25 cellular contexts compared by ENCODE assay signal in the genomic region with DNA sequence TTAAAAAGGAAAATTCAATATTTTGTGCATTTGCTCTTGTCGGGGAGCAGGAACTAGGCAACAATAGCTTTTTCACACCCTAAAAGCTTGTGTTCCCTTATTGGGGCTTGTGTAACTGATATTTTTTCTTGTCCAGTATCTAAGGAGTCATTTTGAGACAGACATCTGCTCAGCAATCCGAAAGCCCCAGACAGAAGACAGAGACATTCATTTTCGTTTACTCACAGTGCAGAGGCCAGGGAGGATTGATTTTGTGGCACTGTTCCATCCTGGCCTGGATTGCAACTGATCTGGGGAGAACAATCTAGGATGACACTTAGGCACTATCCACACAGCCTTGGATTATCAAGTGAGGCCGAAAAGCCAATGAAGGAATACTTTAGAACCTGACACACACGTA. TPM values are rescaled to one million over a fixed set of nuclear protein-coding genes. Genes with fewer than 3 reads are reported as not detected.
DNase-seq lines count a peak whose midpoint lies in the region; ATAC-seq, FAIRE-seq and TF ChIP-seq lines count a peak whose summit lies in the region.
"Had no signal": no experiment of that assay in that cellular context is flagged by ENCODE, and none has a peak within 500 bp of the region (broad histone marks: within the 10 kb centered on the region; RNA-seq: fewer than 3 reads in every experiment).

No MANE protein-coding gene starts in this region.

- ATAC-seq in HG02798 (IDR thresholded peaks at IDR 0.05; ENCODE audit: poor library complexity, unreplicated experiment) (peak; percentile 42), GM21619 (IDR thresholded peaks at IDR 0.05; ENCODE audit: unreplicated experiment) (no peak)
- ATAC-seq: effector memory CD8-positive, alpha-beta T cell; GM12878; left colon; stimulated activated naive CD8-positive, alpha-beta T cell treated with anti-CD3 and anti-CD28 coated beads, Interleukin-15, Interleukin-2, amounts not matched to agents 100 U/mL and 50 U/mL, for 24 hours had no signal

- intact Hi-C loops in activated naive CD4-positive, alpha-beta T cell treated with anti-CD3 and anti-CD28 coated beads for 36 hours (cut with micrococcal nuclease), result no loop called here

- no peaks in the 10 kb centered on the region for H3K79me2 ChIP-seq in keratinocyte (ENCODE audit: control insufficient read depth, insufficient read depth, low read length)

- no peaks in the 10 kb centered on the region for H3K9me1 ChIP-seq in keratinocyte (ENCODE audit: control insufficient read depth, extremely low read depth, insufficient read depth, low read length)

- H3K4me2 ChIP-seq in keratinocyte (ENCODE audit: control insufficient read depth, extremely low read depth, insufficient read depth, low read depth, low read length), result no peak overlapping the region
- H3K4me2 ChIP-seq: neural progenitor cell had no signal

- no peak for TF ChIP-seq CTCF in keratinocyte (optimal IDR thresholded peaks at IDR 0.05 in 1 of 3, IDR thresholded peaks at IDR 0.05 in 1 of 3, conservative IDR thresholded peaks at IDR 0.05 in 1 of 3; ENCODE audit: extremely low read depth in 1 of 3, insufficient read depth in 2 of 3, low read length in 3 of 3)

- peak overlapping the region; percentile 29 for H3K27ac ChIP-seq in keratinocyte (ENCODE audit: control insufficient read depth, insufficient read depth, low read length)
- H3K27ac ChIP-seq: foreskin keratinocyte, neural progenitor cell, tibial nerve had no signal

- no peak overlapping the region for H2AFZ ChIP-seq in keratinocyte (ENCODE audit: control insufficient read depth, low read length)
- H2AFZ ChIP-seq: neural progenitor cell had no signal

- no peak overlapping the region for H3K4me3 Mint-ChIP-seq in activated naive CD4-positive, alpha-beta T cell treated with anti-CD3 and anti-CD28 coated beads for 36 hours
- H3K4me3 Mint-ChIP-seq: effector memory CD8-positive, alpha-beta T cell; mesothelial cell of epicardium; neural progenitor cell had no signal

- H4K20me1 ChIP-seq in keratinocyte (ENCODE audit: control insufficient read depth, extremely low read depth, insufficient read depth, low read length), result no peaks in the 10 kb centered on the region

- no peaks in the 10 kb centered on the region for H3K9me3 ChIP-seq in keratinocyte (ENCODE audit: control insufficient read depth, low read depth, low read length)
- H3K9me3 ChIP-seq: tibial nerve had no signal

- no peak overlapping the region for H3K9ac ChIP-seq in keratinocyte (ENCODE audit: control insufficient read depth, extremely low read depth, insufficient read depth, low read length)
- H3K9ac ChIP-seq: neural progenitor cell had no signal

- DNase-seq in AG08396 (ENCODE audit: low spot score), result peak; percentile 16
- peak; percentile 66 for DNase-seq in amniotic epithelial cell (ENCODE audit: low read depth)
- no peak for DNase-seq in keratinocyte (ENCODE audit: low read depth, low spot score)
- DNase-seq in activated naive CD4-positive, alpha-beta T cell treated with anti-CD3 and anti-CD28 coated beads for 36 hours, result no peak
- DNase-seq in COR-L47 (lab: John Stamatoyannopoulos, UW), result no peak
- no peak for DNase-seq in stimulated activated naive CD4-positive, alpha-beta T cell (lab: John Stamatoyannopoulos, UW)
- DNase-seq: activated CD4-positive, alpha-beta T cell treated with anti-CD3 and anti-CD28 coated beads for 48 hours; activated CD8-positive, alpha-beta memory T cell treated with anti-CD3 and anti-CD28 coated beads, Interleukin-2, amount 50 U/mL, for 48 hours; aorta; effector memory CD8-positive, alpha-beta T cell; left colon; MM.1S; NCI-H345; NK-92 treated with Interleukin-12 subunit alpha and Interleukin-12 subunit beta, amount 100 ng/mL, for 24 hours; RPMI8226; stimulated activated naive CD8-positive, alpha-beta T cell treated with anti-CD3 and anti-CD28 coated beads, Interleukin-15, Interleukin-2, amounts not matched to agents 100 U/mL and 50 U/mL, for 24 hours had no signal

- no peaks in the 10 kb centered on the region for H3K9me3 Mint-ChIP-seq in activated naive CD4-positive, alpha-beta T cell treated with anti-CD3 and anti-CD28 coated beads for 36 hours
- H3K9me3 Mint-ChIP-seq: effector memory CD8-positive, alpha-beta T cell; neural progenitor cell had no signal

- no peak overlapping the region for H3K4me3 ChIP-seq in keratinocyte (ENCODE audit: control insufficient read depth in 2 of 3, extremely low read depth in 1 of 3, insufficient read depth in 2 of 3, low read depth in 1 of 3, low read length in 3 of 3)
- H3K4me3 ChIP-seq: GM12878, neural progenitor cell, tibial nerve had no signal

- dilution Hi-C loops in keratinocyte (cut with MboI; ENCODE audit: extremely low pct_ligation_motif_present, low sequenced_read_pairs), result no loop called here

- no peaks in the 10 kb centered on the region for H3K27me3 ChIP-seq in keratinocyte (ENCODE audit: control insufficient read depth, extremely low read depth, insufficient read depth, low read length)
- H3K27me3 ChIP-seq: foreskin keratinocyte, neural progenitor cell, tibial nerve had no signal

- no peaks in the 10 kb centered on the region for H3K36me3 ChIP-seq in keratinocyte (ENCODE audit: control insufficient read depth in 2 of 2, extremely low read depth in 1 of 2, insufficient read depth in 2 of 2, low read length in 2 of 2)
- H3K36me3 ChIP-seq: neural progenitor cell, tibial nerve had no signal

- FAIRE-seq in keratinocyte (lab: Jason Lieb, UNC), result no peak
- FAIRE-seq: GM12878, TTC549 had no signal

- H3K36me3 Mint-ChIP-seq in activated naive CD4-positive, alpha-beta T cell treated with anti-CD3 and anti-CD28 coated beads for 36 hours (ENCODE audit: low read depth), result no peaks in the 10 kb centered on the region
- H3K36me3 Mint-ChIP-seq: mesothelial cell of epicardium, neural progenitor cell had no signal

- H3K27ac Mint-ChIP-seq in activated naive CD4-positive, alpha-beta T cell treated with anti-CD3 and anti-CD28 coated beads for 36 hours, result no peak overlapping the region
- H3K27ac Mint-ChIP-seq: effector memory CD8-positive, alpha-beta T cell; mesothelial cell of epicardium; neural progenitor cell had no signal

- no peaks in the 10 kb centered on the region for H3K4me1 Mint-ChIP-seq in activated naive CD4-positive, alpha-beta T cell treated with anti-CD3 and anti-CD28 coated beads for 36 hours (ENCODE audit: low read depth)
- H3K4me1 Mint-ChIP-seq: mesothelial cell of epicardium, neural progenitor cell had no signal

- peaks cover 33% of the 10 kb centered on the region for H3K4me1 ChIP-seq in keratinocyte (ENCODE audit: control insufficient read depth, extremely low read depth, insufficient read depth, low read length)
- H3K4me1 ChIP-seq: neural progenitor cell, tibial nerve had no signal

- peaks cover 2% of the 10 kb centered on the region for H3K27me3 Mint-ChIP-seq in activated naive CD4-positive, alpha-beta T cell treated with anti-CD3 and anti-CD28 coated beads for 36 hours (ENCODE audit: low read depth)
- H3K27me3 Mint-ChIP-seq: effector memory CD8-positive, alpha-beta T cell had no signal

- CTCF ChIA-PET in activated naive CD4-positive, alpha-beta T cell treated with anti-CD3 and anti-CD28 coated beads for 36 hours (lab: Charles Lee), result no interaction called here

RNA-seq across cellular contexts. Expression of gene PLAC1, which starts 27.4 kb away (rescaled TPM):
- polyA plus RNA-seq in keratinocyte, result 8.5 to 13.7 TPM (median 9.7 TPM) in 3 replicates
- polyA plus RNA-seq in keratinocyte (2011; ENCODE audit: low read depth), result not detected
- polyA plus RNA-seq in keratinocyte (2011; cell fraction: cytosol; rRNA removed), result 3.4 and 3.5 TPM in 2 replicates
- 11.8 and 14.2 TPM in 2 replicates for polyA plus RNA-seq in keratinocyte (2011; cell fraction: nucleus; rRNA removed)
- polyA plus RNA-seq in keratinocyte (2012; ENCODE audit: low replicate concordance), result 5.2 and 8.7 TPM in 2 replicates
- 4.3 to 7.8 TPM (median 4.6 TPM) in 3 replicates for polyA minus RNA-seq in keratinocyte
- not detected for polyA minus RNA-seq in keratinocyte (2011; cell fraction: cytosol; rRNA and poly(A)+ RNA removed)
- 3.6 and 7.8 TPM in 2 replicates for polyA minus RNA-seq in keratinocyte (2011; cell fraction: nucleus; rRNA and poly(A)+ RNA removed)
- not detected for total RNA-seq in activated naive CD4-positive, alpha-beta T cell treated with anti-CD3 and anti-CD28 coated beads for 36 hours
- total RNA-seq: aorta, chondrocyte, left colon, tibial nerve had no signal

Comparison
In these comparisons a context has a peak if more than half of its experiments do, and no peak if none do; other contexts are left out.
1. DNase-seq: peak in AG08396 (single experiment) and amniotic epithelial cell (single experiment); none in keratinocyte (single experiment), activated naive CD4-positive, alpha-beta T cell treated with anti-CD3 and anti-CD28 coated beads for 36 hours (single experiment), COR-L47 (single experiment) and stimulated activated naive CD4-positive, alpha-beta T cell (0 of 6).